In the genomic region with DNA sequence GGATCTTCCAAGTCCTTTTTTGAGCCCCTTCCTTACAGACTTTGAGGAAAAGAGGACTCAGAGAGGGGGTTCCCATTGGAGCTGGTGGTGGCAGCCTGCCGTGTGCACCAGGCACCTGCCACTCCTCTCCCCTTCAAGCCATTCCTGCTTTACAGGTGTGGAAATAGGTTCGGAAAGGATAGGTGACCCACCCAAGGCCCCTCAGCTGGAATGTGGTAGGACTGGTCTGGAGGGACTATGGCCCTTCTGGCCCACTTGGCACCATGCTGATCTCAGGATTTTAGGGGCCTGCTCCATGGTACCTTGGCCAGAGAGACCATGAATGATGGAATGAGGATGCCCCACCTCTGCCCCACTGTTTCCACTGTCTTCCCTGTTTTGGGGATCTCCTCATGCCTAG, we compare ENCODE assay signal across 12 cellular contexts. TPM values are rescaled to one million over a fixed set of nuclear protein-coding genes. Genes with fewer than 3 reads are reported as not detected.
A peak's percentile ranks its signal among the peaks of the same experiment; 100 is the strongest.
DNase-seq lines count a peak whose midpoint lies in the region; ATAC-seq and TF ChIP-seq lines count a peak whose summit lies in the region.
"Had no signal": no experiment of that assay in that cellular context is flagged by ENCODE, and none has a peak within 500 bp of the region (broad histone marks: within the 10 kb centered on the region; RNA-seq: fewer than 3 reads in every experiment).

No MANE protein-coding gene starts in this region.

- ATAC-seq in HG02981 (IDR thresholded peaks at IDR 0.05; ENCODE audit: unreplicated experiment) (no peak), HG02885 (IDR thresholded peaks at IDR 0.05; ENCODE audit: poor library complexity, unreplicated experiment) (no peak)
- ATAC-seq: Right ventricle myocardium inferior had no signal

- H3K36me3 Mint-ChIP-seq in osteocyte (ENCODE audit: unreplicated experiment) = no peaks in the 10 kb centered on the region

- no peaks in the 10 kb centered on the region for H3K9me3 Mint-ChIP-seq in osteocyte (ENCODE audit: unreplicated experiment)

- H3K4me1 ChIP-seq in DOHH2 (ENCODE audit: control insufficient read depth, low read length) = peaks cover 17% of the 10 kb centered on the region
- peaks cover 0 to 45% (median 4%) of the 10 kb centered on the region in 4 donors for H3K4me1 ChIP-seq in Peyer's patch
- peaks cover 10 to 72% (median 67%) of the 10 kb centered on the region in 4 donors for H3K4me1 ChIP-seq in esophagus muscularis mucosa

- no peak overlapping the region for H3K27ac ChIP-seq in DOHH2 (ENCODE audit: low read depth, low read length)
- peak overlapping the region in 3 of 4 donors; percentile 47 to 87 (median 86) for H3K27ac ChIP-seq in Peyer's patch
- peak overlapping the region; percentile 85 to 90 (median 87) for H3K27ac ChIP-seq in esophagus muscularis mucosa (replicated peaks in 1 of 4)
- H3K27ac ChIP-seq: ascending aorta, right atrium auricular region had no signal

- no peak for TF ChIP-seq POLR2A in Peyer's patch (IDR thresholded peaks at IDR 0.05)
- no peak for TF ChIP-seq POLR2A in esophagus muscularis mucosa (IDR thresholded peaks at IDR 0.05; ENCODE audit: low read depth)

- H3K4me1 Mint-ChIP-seq in osteocyte (ENCODE audit: unreplicated experiment) = peaks cover 10% of the 10 kb centered on the region

- H3K9me2 ChIP-seq in DOHH2 (replicated peaks; ENCODE audit: control insufficient read depth, low read length) = no peaks in the 10 kb centered on the region

- no peaks in the 10 kb centered on the region for H4K20me1 ChIP-seq in DOHH2 (ENCODE audit: control insufficient read depth, insufficient read depth, low read depth, low read length)

- H3K4me3 ChIP-seq in DOHH2 (ENCODE audit: low read length) (peak overlapping the region; percentile 79), Peyer's patch (peak overlapping the region in 2 of 4 donors; percentile 67 to 72), esophagus muscularis mucosa (peak overlapping the region; percentile 62 to 75 (median 64))

- no peak for TF ChIP-seq EP300 in esophagus muscularis mucosa (IDR thresholded peaks at IDR 0.05)

- 70% methylated on average over 2 of the region's 2 CpGs for WGBS in esophagus muscularis mucosa

- H3F3A ChIP-seq in DOHH2 (ENCODE audit: control insufficient read depth, insufficient read depth) = no peaks in the 10 kb centered on the region

- peak overlapping the region; percentile 88 for H3K4me2 ChIP-seq in DOHH2 (ENCODE audit: low read length)

- intact Hi-C loops in esophagus muscularis mucosa (cut with DNase I) = no loop called here

- H3K36me3 ChIP-seq in DOHH2 (ENCODE audit: control insufficient read depth, low read length) (no peaks in the 10 kb centered on the region), Peyer's patch (no peaks in the 10 kb centered on the region), esophagus muscularis mucosa (no peaks in the 10 kb centered on the region)
- H3K36me3 ChIP-seq: ascending aorta, right atrium auricular region had no signal

- DNase-seq in Peyer's patch (peak in 1 of 3 donors; percentile 44), esophagus muscularis mucosa (ENCODE audit: extremely low spot score) (no peak), osteocyte (ENCODE audit: extremely low spot score, unreplicated experiment) (no peak), occipital lobe (lab: John Stamatoyannopoulos, UW) (no peak), Ammon's horn (ENCODE audit: low spot score) (no peak)
- DNase-seq: activated CD4-positive, alpha-beta T cell treated with anti-CD3 and anti-CD28 coated beads for 4 hours had no signal

- H3K27me3 ChIP-seq in DOHH2 (ENCODE audit: control insufficient read depth, low read length) (peaks cover 36% of the 10 kb centered on the region), Peyer's patch (no peaks in the 10 kb centered on the region), esophagus muscularis mucosa (no peaks in the 10 kb centered on the region)
- H3K27me3 ChIP-seq: ascending aorta, right atrium auricular region had no signal

- H3K4me3 Mint-ChIP-seq in osteocyte (ENCODE audit: unreplicated experiment) = peak overlapping the region; percentile 70

- peaks cover 68% of the 10 kb centered on the region for H3K27me3 Mint-ChIP-seq in osteocyte (ENCODE audit: unreplicated experiment)

- H3K27ac Mint-ChIP-seq in osteocyte (ENCODE audit: unreplicated experiment) = no peak overlapping the region

- H3K79me2 ChIP-seq in DOHH2 (ENCODE audit: control insufficient read depth, low read length) = no peaks in the 10 kb centered on the region

- H3K9me3 ChIP-seq in DOHH2 (ENCODE audit: control insufficient read depth, insufficient read depth, low read length) = peaks cover 2% of the 10 kb centered on the region; the same call in 1 of the 2 replicates
- no peaks in the 10 kb centered on the region for H3K9me3 ChIP-seq in Peyer's patch
- no peaks in the 10 kb centered on the region for H3K9me3 ChIP-seq in esophagus muscularis mucosa
- H3K9me3 ChIP-seq: ascending aorta, right atrium auricular region had no signal

- TF ChIP-seq CTCF in DOHH2 (IDR thresholded peaks at IDR 0.05; ENCODE audit: low read depth, low read length, poor library complexity, severe bottlenecking) (no peak), Peyer's patch (IDR thresholded peaks at IDR 0.05) (no peak), esophagus muscularis mucosa (IDR thresholded peaks at IDR 0.05) (no peak), osteocyte (IDR thresholded peaks at IDR 0.05) (no peak)

RNA-seq across cellular contexts. Expression of a gene that starts 1.4 kb away (rescaled TPM):
- total RNA-seq in Peyer's patch (100 to 1,000 TPM in 2 of 4 donors, 10 to 100 TPM in 2; 73.6 to 118 (median 93.0) TPM), esophagus muscularis mucosa (10 to 100 TPM; 12.4 to 22.4 (median 16.2) TPM), osteocyte (not detected in 2 replicates), occipital lobe (1.2 TPM)

RNA-seq across cellular contexts. Expression of a gene that starts 12.5 kb away (rescaled TPM):
- total RNA-seq in Peyer's patch = 10 to 100 TPM; 39.8 to 79.6 (median 54.6) TPM
- 10 to 100 TPM; 15.8 to 31.4 (median 23.6) TPM for total RNA-seq in esophagus muscularis mucosa
- 16.6 and 21.1 TPM in 2 replicates for total RNA-seq in osteocyte
- 3.9 TPM for total RNA-seq in occipital lobe
